ENCODE assay signal across 6 cellular contexts in genomic region chr11:726278-726915, GRCh38. TPM values are rescaled to one million over a fixed set of nuclear protein-coding genes. Genes with fewer than 3 reads are reported as not detected.
A peak's percentile ranks its signal among the peaks of the same experiment; 100 is the strongest.
DNase-seq lines count a peak whose midpoint lies in the region; ATAC-seq and TF ChIP-seq lines count a peak whose summit lies in the region.

No MANE protein-coding gene starts in this region.

- H3K4me3 ChIP-seq in HUES48 (ENCODE audit: low read depth, low read length) (peak overlapping the region; percentile 59), stomach (peak overlapping the region; percentile 25 to 41 (median 32))

- intact Hi-C loops in cardiac septum (cut with DNase I), result no loop called here
- intact Hi-C loops in stomach (cut with DNase I; ENCODE audit: low total_unique reads), result loop anchor here (10.0 kb wide), 1 partner anchor 62 kb away; no protein-coding TSS in a partner anchor

- 7 to 19% (median 11%) methylated on average over 23 to 57 of the region's 57 CpGs for whole genome bisulfite sequencing in stomach, 5 donors

- H3K36me3 ChIP-seq in HUES48 (ENCODE audit: control insufficient read depth, insufficient read depth, low read length) (no peaks in the 10 kb centered on the region), stomach (peaks cover 3 to 30% (median 22%) of the 10 kb centered on the region in 4 donors)

- H3K27me3 ChIP-seq in HUES48 (ENCODE audit: control insufficient read depth, insufficient read depth, low read length) (no peaks in the 10 kb centered on the region), stomach (peaks cover 0 to 84% (median 33%) of the 10 kb centered on the region in 3 donors)

- H3K4me1 ChIP-seq in HUES48 (ENCODE audit: control insufficient read depth, insufficient read depth, low read length) (peaks cover 5% of the 10 kb centered on the region; the same call in 1 of the 2 replicates), stomach (peaks cover 35 to 75% (median 52%) of the 10 kb centered on the region in 4 donors)

- TF ChIP-seq CTCF in stomach (IDR thresholded peaks at IDR 0.05), result no peak

- TF ChIP-seq EP300 in stomach (IDR thresholded peaks at IDR 0.05), result no peak

- DNase-seq in activated CD4-positive, alpha-beta T cell treated with anti-CD3 and anti-CD28 coated beads for 1 hour, result peak; percentile 38
- DNase-seq in cardiac septum (ENCODE audit: low spot score), result peak; percentile 89
- DNase-seq in stomach, result peak; percentile 83
- DNase-seq in pons (ENCODE audit: low spot score), result no peak

- H3K9me3 ChIP-seq in HUES48 (ENCODE audit: control insufficient read depth, insufficient read depth, low read length) (no peaks in the 10 kb centered on the region), stomach (no peaks in the 10 kb centered on the region)

- H3K27ac ChIP-seq in HUES48 (ENCODE audit: low read depth, low read length) (no peak overlapping the region), stomach (peak overlapping the region; percentile 49 to 80 (median 70))

- no peak for TF ChIP-seq POLR2A in stomach (IDR thresholded peaks at IDR 0.05)

- H3K9ac ChIP-seq in HUES48 (ENCODE audit: low read depth, low read length), result 0 out of 2 replicates have a peak overlapping the region, but pooled peaks have one; percentile 51

- ATAC-seq in HG03095 (IDR thresholded peaks at IDR 0.05; ENCODE audit: unreplicated experiment), result no peak

RNA-seq across cellular contexts. Expression of gene EPS8L2, which starts 20.4 kb away (rescaled TPM):
- total RNA-seq in cardiac septum (2.3 TPM), stomach (100 to 1,000 TPM in 4 of 5 donors, 10 to 100 TPM in 1; 45.0 to 617 (median 306) TPM)
- polyA plus RNA-seq in stomach, result 100 to 1,000 TPM in 1 of 3 donors, 10 to 100 TPM in 2; 91.5 to 190 (median 96.2) TPM

RNA-seq across cellular contexts. Expression of gene TALDO1, which starts 20.9 kb away (rescaled TPM):
- 92.4 TPM for total RNA-seq in cardiac septum
- total RNA-seq in stomach, result 100 to 1,000 TPM in 4 of 5 donors, 10 to 100 TPM in 1; 85.9 to 258 (median 175) TPM
- 100 to 1,000 TPM; 139 to 214 (median 208) TPM for polyA plus RNA-seq in stomach

RNA-seq across cellular contexts. Expression of gene TMEM80, which starts 30.8 kb away (rescaled TPM):
- total RNA-seq in cardiac septum (15.5 TPM), stomach (10 to 100 TPM in 4 of 5 donors, 1 to 10 TPM in 1; 4.9 to 46.5 (median 21.5) TPM)
- polyA plus RNA-seq in stomach, result 10 to 100 TPM in 2 of 3 donors, 1 to 10 TPM in 1; 9.0 to 30.8 (median 18.1) TPM

RNA-seq across cellular contexts. Expression of gene DEAF1, which starts 31.4 kb away (rescaled TPM):
- total RNA-seq in cardiac septum (21.3 TPM), stomach (100 to 1,000 TPM in 1 of 5 donors, 10 to 100 TPM in 4; 12.3 to 111 (median 29.4) TPM)
- polyA plus RNA-seq in stomach, result 10 to 100 TPM; 41.4 to 51.8 (median 45.1) TPM

RNA-seq across cellular contexts. Expression of gene GATD1, which starts 50.9 kb away (rescaled TPM):
- total RNA-seq in cardiac septum (38.7 TPM), stomach (10 to 100 TPM in 4 of 5 donors, 1 to 10 TPM in 1; 9.9 to 68.1 (median 13.4) TPM)
- 10 to 100 TPM; 21.0 to 63.2 (median 24.7) TPM for polyA plus RNA-seq in stomach

Comparison
In these comparisons a context has a peak if more than half of its experiments do, and no peak if none do; other contexts are left out.
1. RNA of gene EPS8L2, which starts 20.4 kb away (total RNA-seq): 45.0 to 617 TPM in stomach; 2.3 TPM in cardiac septum (single experiment); every median in the first group is over 10 times any median in the second.